In genomic region chr9:21443849-21444625, GRCh38 we compare ENCODE assay signal across 1 cellular context.
TF ChIP-seq lines count a peak whose summit lies in the region.

No MANE protein-coding gene starts in this region.

TF ChIP-seq in HepG2, 621 proteins besides CTCF, POLR2A, EP300 and RAD21:
- TF ChIP-seq MYNN (CRISPR knock-in tag; IDR thresholded peaks at IDR 0.05; ENCODE audit: low read depth) (no peak), NFRKB (IDR thresholded peaks at IDR 0.05) (no peak), ZNF773 (CRISPR knock-in tag; IDR thresholded peaks at IDR 0.05; ENCODE audit: borderline replicate concordance) (no peak), ARID3A (IDR thresholded peaks at IDR 0.05; ENCODE audit: low read depth, low read length) (no peak), TFAP4 (IDR thresholded peaks at IDR 0.05; ENCODE audit: borderline replicate concordance, low read depth) (no peak), ATF2 (CRISPR knock-in tag; IDR thresholded peaks at IDR 0.05) (no peak), KDM5A (IDR thresholded peaks at IDR 0.05; ENCODE audit: borderline replicate concordance, low read length) (no peak), EZH2 (conservative IDR thresholded peaks at IDR 0.05; ENCODE audit: low read depth, low read length) (no peak), CAMTA2 (CRISPR knock-in tag; IDR thresholded peaks at IDR 0.05; ENCODE audit: borderline replicate concordance) (no peak), THAP11 (CRISPR knock-in tag; IDR thresholded peaks at IDR 0.05) (no peak), ZNF10 (CRISPR knock-in tag; IDR thresholded peaks at IDR 0.05; ENCODE audit: borderline replicate concordance, low read depth) (no peak), IRF9 (CRISPR knock-in tag; IDR thresholded peaks at IDR 0.05; ENCODE audit: borderline replicate concordance) (no peak), RXRB (CRISPR knock-in tag; IDR thresholded peaks at IDR 0.05; ENCODE audit: borderline replicate concordance) (no peak), ZNF574 (CRISPR knock-in tag; IDR thresholded peaks at IDR 0.05) (no peak), BCL6 (CRISPR knock-in tag; IDR thresholded peaks at IDR 0.05) (no peak), FOXJ3 (CRISPR knock-in tag; IDR thresholded peaks at IDR 0.05; ENCODE audit: borderline replicate concordance) (no peak)
TF ChIP-seq in HepG2: peak in this region for 0.
